Comparison of ENCODE assay signal across 10 cellular contexts in genomic region chr4:109801895-109802319, GRCh38.
DNase-seq lines count a peak whose midpoint lies in the region; ATAC-seq and TF ChIP-seq lines count a peak whose summit lies in the region.
"Had no signal": no experiment of that assay in that cellular context is flagged by ENCODE, and none has a peak within 500 bp of the region (broad histone marks: within the 10 kb centered on the region; RNA-seq: fewer than 3 reads in every experiment).

TSS of gene CFI (minus strand) at chr4:109801999. CDS start at chr4:109801971, 28 bp downstream.

- peak; percentile 28 for DNase-seq in AG08396 (ENCODE audit: low spot score)
- DNase-seq in NCI-H69 (lab: John Stamatoyannopoulos, UW) = peak; percentile 47
- DNase-seq in fibroblast of mammary gland (ENCODE audit: low read depth) = peak; percentile 72
- peak; percentile 64 for DNase-seq in non-pigmented ciliary epithelial cell (ENCODE audit: low read depth)
- no peak for DNase-seq in stimulated activated CD8-positive, alpha-beta memory T cell treated with anti-CD3 and anti-CD28 coated beads, Interleukin-4, amount 100 ng/mL, for 48 hours
- DNase-seq in stimulated activated CD4-positive, alpha-beta T cell treated with anti-CD3 and anti-CD28 coated beads, Interleukin-4, amount 100 ng/mL, for 24 hours = no peak
- no peak for DNase-seq in activated effector memory CD4-positive, alpha-beta T cell treated with Interleukin-2 at 50 U/mL for 16 hours
- DNase-seq: activated gamma-delta T cell treated with Interleukin-2 at 50 U/mL for 16 hours had no signal

- H3K4me3 ChIP-seq in fibroblast of mammary gland (ENCODE audit: control insufficient read depth, low read depth, low read length) = no peak within 1 kb of the TSS
- H3K4me3 ChIP-seq: SK-N-MC had no signal

- ATAC-seq in HG03159 (IDR thresholded peaks at IDR 0.05; ENCODE audit: unreplicated experiment) = no peak

- TF ChIP-seq CTCF in fibroblast of mammary gland (conservative IDR thresholded peaks at IDR 0.05; ENCODE audit: control insufficient read depth, insufficient read depth, low read depth, low read length) = no peak

Comparison
In these comparisons a context has a peak if more than half of its experiments do, and no peak if none do; other contexts are left out.
1. DNase-seq: peak in AG08396 (single experiment), NCI-H69 (single experiment), fibroblast of mammary gland (single experiment) and non-pigmented ciliary epithelial cell (single experiment); none in stimulated activated CD8-positive, alpha-beta memory T cell treated with anti-CD3 and anti-CD28 coated beads, Interleukin-4, amount 100 ng/mL, for 48 hours (single experiment), stimulated activated CD4-positive, alpha-beta T cell treated with anti-CD3 and anti-CD28 coated beads, Interleukin-4, amount 100 ng/mL, for 24 hours (single experiment) and activated effector memory CD4-positive, alpha-beta T cell treated with Interleukin-2 at 50 U/mL for 16 hours (single experiment).